ENCODE assay signal across 21 cellular contexts in genomic region chr22:44428941-44429615, GRCh38.
A peak's percentile ranks its signal among the peaks of the same experiment; 100 is the strongest.
DNase-seq lines count a peak whose midpoint lies in the region; ATAC-seq, FAIRE-seq and TF ChIP-seq lines count a peak whose summit lies in the region.
"Had no signal": no experiment of that assay in that cellular context is flagged by ENCODE, and none has a peak within 500 bp of the region (broad histone marks: within the 10 kb centered on the region; RNA-seq: fewer than 3 reads in every experiment).

No MANE protein-coding gene starts in this region.

- in situ Hi-C loops in GM13976 (cut with MboI; ENCODE audit: low sequenced_read_pairs, unreplicated experiment), result no loop called here

- H3K9ac ChIP-seq in astrocyte (ENCODE audit: low read length), result no peak overlapping the region
- H3K9ac ChIP-seq: KMS-11 had no signal

- WGBS in sigmoid colon, 2 donors, result 59 to 73% methylated on average over 11 of the region's 11 CpGs

- no peaks in the 10 kb centered on the region for H4K20me1 ChIP-seq in astrocyte (ENCODE audit: insufficient read depth, low read length)

- no peaks in the 10 kb centered on the region for H3K4me1 Mint-ChIP-seq in astrocyte (ENCODE audit: low read depth, unreplicated experiment)

- TF ChIP-seq POLR2A in sigmoid colon (IDR thresholded peaks at IDR 0.05) (no peak), erythroblast (IDR thresholded peaks at IDR 0.05; ENCODE audit: low read length) (no peak)

- TF ChIP-seq EP300 in sigmoid colon (IDR thresholded peaks at IDR 0.05), result no peak

- H2AFZ ChIP-seq in astrocyte (ENCODE audit: low read depth, low read length), result no peak overlapping the region

- no peak overlapping the region for H3K4me2 ChIP-seq in astrocyte (ENCODE audit: low read length)
- H3K4me2 ChIP-seq: KMS-11 had no signal

- H3K79me2 ChIP-seq in astrocyte (ENCODE audit: insufficient read depth, low read length), result no peaks in the 10 kb centered on the region

- H3K27ac ChIP-seq in astrocyte (ENCODE audit: low read depth, low read length) (no peak overlapping the region), lower lobe of right lung (no peak overlapping the region), sigmoid colon (no peak overlapping the region)
- H3K27ac ChIP-seq: HL-60, KMS-11 had no signal

- H3K27ac Mint-ChIP-seq in astrocyte (ENCODE audit: unreplicated experiment), result peak overlapping the region; percentile 31
- H3K27ac Mint-ChIP-seq: CD4-positive, alpha-beta T cell had no signal

- H3K27me3 ChIP-seq in astrocyte (ENCODE audit: insufficient read depth, low read length) (peaks cover 4% of the 10 kb centered on the region), lower lobe of right lung (ENCODE audit: low read depth) (peaks cover 11% of the 10 kb centered on the region), sigmoid colon (no peaks in the 10 kb centered on the region)
- H3K27me3 ChIP-seq: BE2C had no signal

- peaks cover 2% of the 10 kb centered on the region for H3K9me3 Mint-ChIP-seq in astrocyte (ENCODE audit: unreplicated experiment)
- H3K9me3 Mint-ChIP-seq: CD4-positive, alpha-beta T cell had no signal

- no peaks in the 10 kb centered on the region for H3K4me1 ChIP-seq in astrocyte (ENCODE audit: insufficient read depth, low read length)
- no peaks in the 10 kb centered on the region for H3K4me1 ChIP-seq in lower lobe of right lung
- peaks cover 0 to 6% (median 0%) of the 10 kb centered on the region in 4 donors for H3K4me1 ChIP-seq in sigmoid colon
- H3K4me1 ChIP-seq: BE2C had no signal

- no peak for ATAC-seq in lower lobe of right lung

- TF ChIP-seq CTCF in GM13976 (IDR thresholded peaks at IDR 0.05; ENCODE audit: borderline replicate concordance, control extremely low read depth, extremely low read depth, insufficient read depth, missing control alignments) (no peak), astrocyte (IDR thresholded peaks at IDR 0.05; ENCODE audit: insufficient read depth, low read depth, low read length) (no peak), lower lobe of right lung (IDR thresholded peaks at IDR 0.05) (no peak), sigmoid colon (IDR thresholded peaks at IDR 0.05) (no peak)

- no peak overlapping the region for H3K4me3 Mint-ChIP-seq in astrocyte (ENCODE audit: unreplicated experiment)
- H3K4me3 Mint-ChIP-seq: CD4-positive, alpha-beta T cell had no signal

- DNase-seq in GM13976 (ENCODE audit: low spot score), result peak; percentile 4
- no peak for DNase-seq in astrocyte (ENCODE audit: low read depth)
- peak; percentile 27 for DNase-seq in lower lobe of right lung
- DNase-seq in sigmoid colon, result peak; percentile 56
- no peak for DNase-seq in erythroblast (lab: John Stamatoyannopoulos, UW)
- no peak for DNase-seq in DMS53 treated with DMSO at 0.1 percent for 48 hours (lab: John Stamatoyannopoulos, UW; ENCODE audit: unreplicated experiment)
- DNase-seq in LoVo (ENCODE audit: low spot score), result no peak
- DNase-seq: BE2C, Caco-2, GF-D8, NCI-H1417, NCI-H187, NCI-H2107, NCI-H510A treated with DMSO at 0.1 percent for 48 hours, NCI-H82, SHP77 had no signal

- H3K27me3 Mint-ChIP-seq in astrocyte (ENCODE audit: low read depth, unreplicated experiment), result peaks cover 43% of the 10 kb centered on the region
- H3K27me3 Mint-ChIP-seq: CD4-positive, alpha-beta T cell had no signal

- FAIRE-seq in astrocyte (lab: Jason Lieb, UNC), result no peak
- FAIRE-seq: A204.1 had no signal

- no peak overlapping the region for H3K4me3 ChIP-seq in astrocyte (ENCODE audit: insufficient read depth, low read depth, low read length)
- no peak overlapping the region for H3K4me3 ChIP-seq in lower lobe of right lung
- no peak overlapping the region for H3K4me3 ChIP-seq in sigmoid colon
- H3K4me3 ChIP-seq: HAP-1 had no signal

- intact Hi-C loops in lower lobe of right lung (cut with DNase I), result no loop called here
- intact Hi-C loops in sigmoid colon (cut with DNase I), result no loop called here

- no peaks in the 10 kb centered on the region for H3K36me3 Mint-ChIP-seq in astrocyte (ENCODE audit: low read depth, unreplicated experiment)

- H3K9me3 ChIP-seq in astrocyte (ENCODE audit: insufficient read depth, low read depth, low read length) (no peaks in the 10 kb centered on the region), lower lobe of right lung (no peaks in the 10 kb centered on the region), sigmoid colon (no peaks in the 10 kb centered on the region)
- H3K9me3 ChIP-seq: BE2C, Caco-2, HAP-1 had no signal

- H3K36me3 ChIP-seq in astrocyte (ENCODE audit: insufficient read depth, low read length) (no peaks in the 10 kb centered on the region), lower lobe of right lung (no peaks in the 10 kb centered on the region), sigmoid colon (no peaks in the 10 kb centered on the region)
- H3K36me3 ChIP-seq: BE2C, HAP-1 had no signal

Comparison
In these comparisons a context has a peak if more than half of its experiments do, and no peak if none do; other contexts are left out.
1. DNase-seq: peak in GM13976 (single experiment), lower lobe of right lung (single experiment) and sigmoid colon (single experiment); none in astrocyte (single experiment), erythroblast (0 of 2), DMS53 treated with DMSO at 0.1 percent for 48 hours (single experiment) and LoVo (single experiment).